ENCODE assay signal across 29 cellular contexts in the genomic region with DNA sequence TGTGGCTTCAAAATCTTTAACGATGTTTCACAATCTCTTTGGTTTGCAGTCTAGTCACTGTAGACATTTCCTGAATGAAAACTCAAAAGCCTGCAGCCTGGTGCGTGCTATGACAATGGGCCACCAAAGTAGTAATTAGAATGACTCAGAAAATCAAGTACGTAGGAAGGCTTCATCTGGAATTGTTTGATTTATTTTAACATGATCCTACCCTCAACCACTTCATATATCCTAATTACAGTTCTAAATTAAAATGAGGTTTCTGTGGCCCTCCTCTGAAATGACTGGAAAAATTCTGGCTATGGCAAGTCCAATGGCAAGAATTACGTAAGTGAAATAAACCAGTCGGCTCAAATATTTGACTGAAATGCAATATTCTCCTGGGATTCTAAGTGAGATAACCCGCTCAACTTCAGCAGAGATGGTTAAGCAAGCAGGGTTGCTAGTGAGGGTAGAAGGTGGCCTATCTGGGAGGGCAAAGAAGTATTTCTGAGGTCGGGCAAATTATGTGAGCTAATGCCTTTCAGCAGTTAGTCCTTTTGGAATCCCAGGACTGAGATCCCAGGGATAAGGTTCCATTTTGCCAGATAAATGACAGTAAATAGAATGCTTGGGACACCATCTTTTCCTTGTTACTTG.
DNase-seq lines count a peak whose midpoint lies in the region; ATAC-seq and TF ChIP-seq lines count a peak whose summit lies in the region.
"Had no signal": no experiment of that assay in that cellular context is flagged by ENCODE, and none has a peak within 500 bp of the region (broad histone marks: within the 10 kb centered on the region; RNA-seq: fewer than 3 reads in every experiment).

No MANE protein-coding gene starts in this region.

- H3K27me3 ChIP-seq in BJ (ENCODE audit: control insufficient read depth, insufficient read depth, low read length) (no peaks in the 10 kb centered on the region), stomach smooth muscle (ENCODE audit: control insufficient read depth in 1 of 2, insufficient read depth in 2 of 2, low read length in 2 of 2) (no peaks in the 10 kb centered on the region)
- H3K27me3 ChIP-seq: heart left ventricle, testis had no signal

- CTCF ChIA-PET in BJ (lab: Yijun Ruan, JAX), result interaction anchor here (1.5 to 5.3 kb wide), 2 partner anchors 25 to 264 kb away, joined by 4 to 23 read pairs; no protein-coding TSS in a partner anchor
- CTCF ChIA-PET in activated CD8-positive, alpha-beta memory T cell treated with anti-CD3 and anti-CD28 coated beads, Interleukin-2, amount 10 ng/mL, durations not matched to agents 7 days and 5 days (lab: Charles Lee), result no interaction called here

- peaks cover 0 to 2% of the 10 kb centered on the region in 2 donors for H3K9me3 ChIP-seq in stomach smooth muscle (ENCODE audit: control insufficient read depth in 2 of 2, low read length in 2 of 2)
- H3K9me3 ChIP-seq: heart left ventricle, testis had no signal

- TF ChIP-seq CTCF in BJ (IDR thresholded peaks at IDR 0.05; ENCODE audit: insufficient read depth, low read depth, low read length), result no peak

- peak overlapping the region; percentile 62 for H3K27ac ChIP-seq in stomach smooth muscle (ENCODE audit: low read length)
- H3K27ac ChIP-seq: KMS-11, testis had no signal

- ATAC-seq in left ventricle myocardium superior, result no peak
- ATAC-seq in activated CD8-positive, alpha-beta memory T cell treated with anti-CD3 and anti-CD28 coated beads, Interleukin-2, amount 10 ng/mL, durations not matched to agents 7 days and 5 days, result no peak
- ATAC-seq: heart left ventricle; stimulated activated naive B cell treated with anti-CD40 and anti-IgM and Interleukin-4, amounts not matched to agents 10 μg/mL and 1 μg/mL and 100 μg/mL, for 72 hours; WTC11 had no signal

- H3K9ac ChIP-seq in stomach smooth muscle (ENCODE audit: low read length in 2 of 2), result no peak overlapping the region
- H3K9ac ChIP-seq: KMS-11 had no signal

- no peak overlapping the region for H3K4me3 ChIP-seq in BJ (ENCODE audit: low read depth, low read length)
- H3K4me3 ChIP-seq in stomach smooth muscle (ENCODE audit: low read length in 2 of 2), result no peak overlapping the region
- H3K4me3 ChIP-seq: heart left ventricle, testis had no signal

- peak; percentile 31 for DNase-seq in BJ (ENCODE audit: low read depth)
- peak; percentile 87 for DNase-seq in M059J (ENCODE audit: low read depth)
- peak; percentile 15 for DNase-seq in fibroblast of gingiva (ENCODE audit: low read depth)
- no peak for DNase-seq in iPS-NIHi7 (ENCODE audit: extremely low spot score)
- no peak for DNase-seq in left ventricle myocardium superior
- DNase-seq in activated CD8-positive, alpha-beta memory T cell treated with anti-CD3 and anti-CD28 coated beads, Interleukin-2, amount 10 ng/mL, durations not matched to agents 7 days and 5 days, result no peak
- DNase-seq: activated CD4-positive, alpha-beta T cell treated with anti-CD3 and anti-CD28 coated beads, Interleukin-2, amount 50 U/mL, for 1 hour; activated naive CD4-positive, alpha-beta T cell treated with anti-CD3 and anti-CD28 coated beads, Interleukin-2, amount 50 U/mL, for 16 hours; aorta; cerebellar nuclear complex; DMS53; foreskin fibroblast; GF-D8; heart left ventricle; mesendoderm; naive B cell; NCI-H1048; NCI-H187 treated with DMSO at 0.1 percent for 48 hours; NCI-H345; NCI-H748 treated with DMSO at 0.1 percent for 48 hours; nucleus accumbens; stimulated activated CD4-positive, alpha-beta T cell treated with anti-CD3 and anti-CD28 coated beads, Interleukin-4, amount 100 ng/mL, for 24 hours; stimulated activated naive B cell treated with anti-CD40 and anti-IgM and Interleukin-4, amounts not matched to agents 10 μg/mL and 1 μg/mL and 100 μg/mL, for 72 hours; testis had no signal

- H3K4me3 Mint-ChIP-seq in activated CD8-positive, alpha-beta memory T cell treated with anti-CD3 and anti-CD28 coated beads, Interleukin-2, amount 10 ng/mL, durations not matched to agents 7 days and 5 days, result no peak overlapping the region
- H3K4me3 Mint-ChIP-seq: activated T-helper 1 cell treated with anti-CD3 and anti-CD28 coated beads, Interleukin-12 subunit alpha, Interleukin-12 subunit beta, Interleukin-2, Interleukin-4 antibody, amounts not matched to agents 30 ng/mL and 10 ng/mL and 1 ng/mL, durations not matched to agents 14 hours and 24 hours and 36 hours; B cell; naive B cell; stimulated activated naive B cell treated with anti-CD40 and anti-IgM and Interleukin-4, amounts not matched to agents 10 μg/mL and 1 μg/mL and 100 μg/mL, for 72 hours; WTC11 had no signal

- no peaks in the 10 kb centered on the region for H3K36me3 ChIP-seq in BJ (ENCODE audit: control insufficient read depth, insufficient read depth, low read length)
- no peaks in the 10 kb centered on the region for H3K36me3 ChIP-seq in stomach smooth muscle (ENCODE audit: control insufficient read depth in 2 of 2, insufficient read depth in 2 of 2, low read length in 2 of 2)
- H3K36me3 ChIP-seq: heart left ventricle had no signal

- H3K27ac Mint-ChIP-seq in activated CD8-positive, alpha-beta memory T cell treated with anti-CD3 and anti-CD28 coated beads, Interleukin-2, amount 10 ng/mL, durations not matched to agents 7 days and 5 days, result no peak overlapping the region
- H3K27ac Mint-ChIP-seq: activated T-helper 1 cell treated with anti-CD3 and anti-CD28 coated beads, Interleukin-12 subunit alpha, Interleukin-12 subunit beta, Interleukin-2, Interleukin-4 antibody, amounts not matched to agents 30 ng/mL and 10 ng/mL and 1 ng/mL, durations not matched to agents 14 hours and 24 hours and 36 hours; B cell; naive B cell; stimulated activated naive B cell treated with anti-CD40 and anti-IgM and Interleukin-4, amounts not matched to agents 10 μg/mL and 1 μg/mL and 100 μg/mL, for 72 hours; WTC11 had no signal

- H3K36me3 Mint-ChIP-seq in activated CD8-positive, alpha-beta memory T cell treated with anti-CD3 and anti-CD28 coated beads, Interleukin-2, amount 10 ng/mL, durations not matched to agents 7 days and 5 days, result no peaks in the 10 kb centered on the region
- H3K36me3 Mint-ChIP-seq: naive B cell; stimulated activated naive B cell treated with anti-CD40 and anti-IgM and Interleukin-4, amounts not matched to agents 10 μg/mL and 1 μg/mL and 100 μg/mL, for 72 hours; WTC11 had no signal

- peaks cover 9% of the 10 kb centered on the region for H3K4me1 ChIP-seq in stomach smooth muscle (ENCODE audit: control insufficient read depth, insufficient read depth, low read length)
- H3K4me1 ChIP-seq: testis had no signal

- no peaks in the 10 kb centered on the region for H3K27me3 Mint-ChIP-seq in activated CD8-positive, alpha-beta memory T cell treated with anti-CD3 and anti-CD28 coated beads, Interleukin-2, amount 10 ng/mL, durations not matched to agents 7 days and 5 days
- H3K27me3 Mint-ChIP-seq: B cell had no signal

- H3K4me1 Mint-ChIP-seq in activated CD8-positive, alpha-beta memory T cell treated with anti-CD3 and anti-CD28 coated beads, Interleukin-2, amount 10 ng/mL, durations not matched to agents 7 days and 5 days, result no peaks in the 10 kb centered on the region
- H3K4me1 Mint-ChIP-seq: B cell; naive B cell; stimulated activated naive B cell treated with anti-CD40 and anti-IgM and Interleukin-4, amounts not matched to agents 10 μg/mL and 1 μg/mL and 100 μg/mL, for 72 hours had no signal

- POLR2A ChIA-PET in BJ (lab: Charles Lee), result no interaction called here

- intact Hi-C loops in left ventricle myocardium superior (cut with micrococcal nuclease), result no loop called here

- peaks cover 2% of the 10 kb centered on the region for H3K9me3 Mint-ChIP-seq in activated CD8-positive, alpha-beta memory T cell treated with anti-CD3 and anti-CD28 coated beads, Interleukin-2, amount 10 ng/mL, durations not matched to agents 7 days and 5 days (ENCODE audit: low read depth)
- H3K9me3 Mint-ChIP-seq: WTC11 had no signal

Comparison
In these comparisons a context has a peak if more than half of its experiments do, and no peak if none do; other contexts are left out.
1. DNase-seq: peak in BJ (single experiment), M059J (single experiment) and fibroblast of gingiva (single experiment); none in iPS-NIHi7 (single experiment), left ventricle myocardium superior (single experiment) and activated CD8-positive, alpha-beta memory T cell treated with anti-CD3 and anti-CD28 coated beads, Interleukin-2, amount 10 ng/mL, durations not matched to agents 7 days and 5 days (single experiment).